ENCODE assay signal across 27 cellular contexts in the genomic region with DNA sequence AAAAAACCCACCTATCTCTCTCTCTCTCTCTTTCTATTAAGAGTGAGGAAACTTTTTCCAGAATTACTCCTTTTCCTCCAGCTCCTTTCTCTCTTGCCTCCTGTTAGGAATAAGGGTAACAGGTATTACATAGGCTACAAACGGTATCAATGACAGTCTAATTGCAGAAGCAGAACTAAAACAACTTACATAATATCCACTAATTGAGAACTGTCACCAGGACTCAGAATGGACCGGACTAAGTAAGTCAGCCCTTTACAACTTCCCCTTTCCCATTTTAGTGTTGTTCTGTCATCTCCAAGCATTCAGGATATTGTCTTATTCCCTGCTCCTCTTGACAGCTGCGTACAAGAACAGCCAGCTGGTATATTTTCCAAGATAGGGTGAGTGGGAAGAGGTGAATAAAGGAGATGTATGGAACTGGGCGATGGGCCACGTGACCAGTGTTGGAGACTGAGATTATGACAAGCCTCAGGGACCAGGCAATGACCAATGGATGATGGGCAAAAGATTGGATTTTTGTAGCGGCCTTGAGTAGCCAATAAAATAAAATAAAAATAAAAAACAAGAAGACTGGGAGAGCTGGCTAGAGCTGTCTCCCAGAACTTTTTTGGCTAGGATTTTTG. TPM values are rescaled to one million over a fixed set of nuclear protein-coding genes. Genes with fewer than 3 reads are reported as not detected.
DNase-seq lines count a peak whose midpoint lies in the region; ATAC-seq and TF ChIP-seq lines count a peak whose summit lies in the region.
"Had no signal": no experiment of that assay in that cellular context is flagged by ENCODE, and none has a peak within 500 bp of the region (broad histone marks: within the 10 kb centered on the region; RNA-seq: fewer than 3 reads in every experiment).

No MANE protein-coding gene starts in this region.

- peak overlapping the region; percentile 41 for H3K27ac ChIP-seq in substantia nigra (ENCODE audit: low read depth, low read length, poor library complexity, severe bottlenecking)
- H3K27ac ChIP-seq: neural progenitor cell, testis had no signal

- no peak for ATAC-seq in GM21515 (IDR thresholded peaks at IDR 0.05; ENCODE audit: unreplicated experiment)
- ATAC-seq: activated CD4-positive, CD25-positive, alpha-beta regulatory T cell treated with anti-CD3 and anti-CD28 coated beads, Interleukin-2, amount 50 U/mL, for 24 hours; Panc1; stimulated activated memory B cell treated with anti-CD40 and anti-IgM and Interleukin-4, amounts not matched to agents 10 μg/mL and 1 μg/mL and 100 μg/mL, for 72 hours had no signal

- peaks cover 16% of the 10 kb centered on the region for H3K27me3 Mint-ChIP-seq in brain
- H3K27me3 Mint-ChIP-seq: activated CD4-positive, alpha-beta memory T cell treated with anti-CD3 and anti-CD28 coated beads, Interleukin-2, amount 10 ng/mL, durations not matched to agents 7 days and 5 days; activated naive CD4-positive, alpha-beta T cell treated with anti-CD3 and anti-CD28 coated beads, Interleukin-2, amount 50 U/mL, for 24 hours had no signal

- H3K9me3 Mint-ChIP-seq in brain: no peaks in the 10 kb centered on the region
- H3K9me3 Mint-ChIP-seq: activated CD4-positive, alpha-beta memory T cell treated with anti-CD3 and anti-CD28 coated beads, Interleukin-2, amount 10 ng/mL, durations not matched to agents 7 days and 5 days; activated naive CD4-positive, alpha-beta T cell treated with anti-CD3 and anti-CD28 coated beads, Interleukin-2, amount 50 U/mL, for 24 hours; activated T-helper 17 cell treated with anti-CD3 and anti-CD28 coated beads, Interleukin-2, amount 50 U/mL, for 72 hours; H9; neural progenitor cell; stimulated activated memory B cell treated with anti-CD40 and anti-IgM and Interleukin-4, amounts not matched to agents 10 μg/mL and 1 μg/mL and 100 μg/mL, for 72 hours had no signal

- peaks cover 42% of the 10 kb centered on the region for H3K4me1 Mint-ChIP-seq in brain

- H3K27ac Mint-ChIP-seq in brain: peak overlapping the region in 1 of 5 experiments; percentile 49
- H3K27ac Mint-ChIP-seq: activated CD4-positive, alpha-beta memory T cell treated with anti-CD3 and anti-CD28 coated beads, Interleukin-2, amount 10 ng/mL, durations not matched to agents 7 days and 5 days; H9; neural progenitor cell; stimulated activated memory B cell treated with anti-CD40 and anti-IgM and Interleukin-4, amounts not matched to agents 10 μg/mL and 1 μg/mL and 100 μg/mL, for 72 hours had no signal

- H3K4me3 Mint-ChIP-seq in brain: peak overlapping the region; percentile 21 to 93 (median 51)
- H3K4me3 Mint-ChIP-seq: activated CD4-positive, alpha-beta memory T cell treated with anti-CD3 and anti-CD28 coated beads, Interleukin-2, amount 10 ng/mL, durations not matched to agents 7 days and 5 days; activated naive CD4-positive, alpha-beta T cell treated with anti-CD3 and anti-CD28 coated beads, Interleukin-2, amount 50 U/mL, for 24 hours; H9; stimulated activated memory B cell treated with anti-CD40 and anti-IgM and Interleukin-4, amounts not matched to agents 10 μg/mL and 1 μg/mL and 100 μg/mL, for 72 hours had no signal

- TF ChIP-seq CTCF in brain (conservative IDR thresholded peaks at IDR 0.05): no peak

- H3K36me3 Mint-ChIP-seq in brain: no peaks in the 10 kb centered on the region
- H3K36me3 Mint-ChIP-seq: neural progenitor cell; stimulated activated memory B cell treated with anti-CD40 and anti-IgM and Interleukin-4, amounts not matched to agents 10 μg/mL and 1 μg/mL and 100 μg/mL, for 72 hours had no signal

- DNase-seq in Kasumi-1 (lab: John Stamatoyannopoulos, UW) (peak; percentile 26 to 33), NOMO-1 treated with dmso at 0.1 percent for 144 hours (lab: John Stamatoyannopoulos, UW; ENCODE audit: unreplicated experiment) (peak; percentile 64), substantia nigra (lab: John Stamatoyannopoulos, UW) (no peak), A172 (ENCODE audit: low spot score) (no peak), DMS 273 (lab: John Stamatoyannopoulos, UW; ENCODE audit: unreplicated experiment) (no peak)
- DNase-seq: activated CD4-positive, alpha-beta memory T cell treated with anti-CD3 and anti-CD28 coated beads, Interleukin-2, amount 10 ng/mL, durations not matched to agents 7 days and 5 days; DMS79; effector memory CD4-positive, alpha-beta T cell; foreskin fibroblast; GF-D8; H9; kidney glomerular epithelial cell; mammary epithelial cell; NCI-H1436 treated with DMSO at 0.1 percent for 48 hours; NCI-H446 treated with DMSO at 0.1 percent for 48 hours; SHP77; stimulated activated CD4-positive, alpha-beta T cell treated with anti-CD3 and anti-CD28 coated beads, Interleukin-4, amount 100 ng/mL, for 4 hours; testis; uterus had no signal

RNA-seq across cellular contexts. Expression of a gene that starts 2.3 kb away (rescaled TPM):
- polyA plus RNA-seq in brain (ENCODE audit: insufficient read depth, low read depth, low replicate concordance): 6.8 TPM
- total RNA-seq in A172 (2014; rRNA removed; shearing (Covaris generic)): 8.0 and 10.8 TPM in 2 replicates

RNA-seq across cellular contexts. Expression of a gene that starts 43.3 kb away (rescaled TPM):
- 20.7 TPM for polyA plus RNA-seq in brain (ENCODE audit: insufficient read depth, low read depth, low replicate concordance)
- 59.1 and 80.3 TPM in 2 replicates for total RNA-seq in A172 (2014; rRNA removed; shearing (Covaris generic))

Comparison
In these comparisons a context has a peak if more than half of its experiments do, and no peak if none do; other contexts are left out.
1. DNase-seq: peak in Kasumi-1 (2 of 2) and NOMO-1 treated with dmso at 0.1 percent for 144 hours (single experiment); none in substantia nigra (0 of 49), A172 (single experiment) and DMS 273 (single experiment).